Comparison of ENCODE assay signal across 9 cellular contexts in genomic region chrX:39896951-39897740, GRCh38.
DNase-seq lines count a peak whose midpoint lies in the region; FAIRE-seq and TF ChIP-seq lines count a peak whose summit lies in the region.
"Had no signal": no experiment of that assay in that cellular context is flagged by ENCODE, and none has a peak within 500 bp of the region (broad histone marks: within the 10 kb centered on the region; RNA-seq: fewer than 3 reads in every experiment).

No MANE protein-coding gene starts in this region.

- peaks cover 37% of the 10 kb centered on the region for H3K4me1 ChIP-seq in astrocyte (ENCODE audit: insufficient read depth, low read length)
- H3K4me1 ChIP-seq in thyroid gland = peaks cover 19 to 56% of the 10 kb centered on the region in 2 donors
- peaks cover under 1% of the 10 kb centered on the region for H3K4me1 ChIP-seq in CD4-positive, alpha-beta memory T cell (ENCODE audit: insufficient read depth, low read length)

- no peaks in the 10 kb centered on the region for H3K9me3 ChIP-seq in astrocyte (ENCODE audit: insufficient read depth, low read depth, low read length)
- H3K9me3 ChIP-seq in thyroid gland = no peaks in the 10 kb centered on the region
- H3K9me3 ChIP-seq in CD4-positive, alpha-beta memory T cell (ENCODE audit: control insufficient read depth in 1 of 2, low read length in 2 of 2) = no peaks in the 10 kb centered on the region

- 37 to 50% methylated on average over 7 to 14 of the region's 20 CpGs for WGBS in thyroid gland, 2 donors

- H3K36me3 ChIP-seq in astrocyte (ENCODE audit: insufficient read depth, low read length) = no peaks in the 10 kb centered on the region
- H3K36me3 ChIP-seq in thyroid gland = no peaks in the 10 kb centered on the region
- no peaks in the 10 kb centered on the region for H3K36me3 ChIP-seq in CD4-positive, alpha-beta memory T cell (ENCODE audit: insufficient read depth, low read length)

- H3K4me1 Mint-ChIP-seq in astrocyte (ENCODE audit: low read depth, unreplicated experiment) = peaks cover 20% of the 10 kb centered on the region
- peaks cover 0 to under 1% (median 0%) of the 10 kb centered on the region in 4 donors for H3K4me1 Mint-ChIP-seq in CD4-positive, alpha-beta memory T cell

- TF ChIP-seq POLR2A in thyroid gland (IDR thresholded peaks at IDR 0.05) = no peak

- DNase-seq in NCI-H748 (lab: John Stamatoyannopoulos, UW; ENCODE audit: unreplicated experiment) (peak; percentile 59), NCI-H748 treated with DMSO at 0.1 percent for 48 hours (lab: John Stamatoyannopoulos, UW) (no peak), astrocyte (ENCODE audit: low read depth) (peak; percentile 73), iPS-NIHi11 (ENCODE audit: low spot score) (peak; percentile 57), thyroid gland (peak; percentile 85), RKO (ENCODE audit: low spot score) (no peak)
- no peak for DNase-seq in activated naive CD4-positive, alpha-beta T cell treated with anti-CD3 and anti-CD28 coated beads, Interleukin-2, amount 50 U/mL, for 16 hours
- no peak for DNase-seq in CD4-positive, alpha-beta memory T cell
- DNase-seq: activated T-cell treated with anti-CD3 and anti-CD28 coated beads, Interleukin-2, amount 50 U/mL, for 48 hours had no signal

- no peaks in the 10 kb centered on the region for H3K9me3 Mint-ChIP-seq in astrocyte (ENCODE audit: unreplicated experiment)
- peaks cover 0 to 2% (median 0%) of the 10 kb centered on the region in 8 donors for H3K9me3 Mint-ChIP-seq in CD4-positive, alpha-beta memory T cell

- CTCF ChIA-PET in CD4-positive, alpha-beta memory T cell (lab: Charles Lee; ENCODE audit: partially characterized antibody) = no interaction called here

- H2AFZ ChIP-seq in astrocyte (ENCODE audit: low read depth, low read length) = peak overlapping the region; percentile 47

- H3K27me3 ChIP-seq in astrocyte (ENCODE audit: insufficient read depth, low read length) (no peaks in the 10 kb centered on the region), thyroid gland (no peaks in the 10 kb centered on the region)
- H3K27me3 ChIP-seq in CD4-positive, alpha-beta memory T cell (ENCODE audit: insufficient read depth, low read length) = no peaks in the 10 kb centered on the region

- TF ChIP-seq CTCF in astrocyte (IDR thresholded peaks at IDR 0.05; ENCODE audit: insufficient read depth, low read depth, low read length) (no peak), thyroid gland (IDR thresholded peaks at IDR 0.05) (peak in 1 of 6 experiments; percentile 16)

- H3K79me2 ChIP-seq in astrocyte (ENCODE audit: insufficient read depth, low read length) = no peaks in the 10 kb centered on the region

- H3K9ac ChIP-seq in astrocyte (ENCODE audit: low read length) = peak overlapping the region; percentile 18

- no peak overlapping the region for H3K4me3 ChIP-seq in astrocyte (ENCODE audit: insufficient read depth, low read depth, low read length)
- H3K4me3 ChIP-seq in thyroid gland (replicated peaks in 1 of 3) = no peak overlapping the region
- no peak overlapping the region for H3K4me3 ChIP-seq in CD4-positive, alpha-beta memory T cell (ENCODE audit: low read length in 2 of 2)

- H4K20me1 ChIP-seq in astrocyte (ENCODE audit: insufficient read depth, low read length) = no peaks in the 10 kb centered on the region

- H3K27ac Mint-ChIP-seq in astrocyte (ENCODE audit: unreplicated experiment) = peak overlapping the region; percentile 77
- no peak overlapping the region for H3K27ac Mint-ChIP-seq in CD4-positive, alpha-beta memory T cell

- H3K4me3 Mint-ChIP-seq in astrocyte (ENCODE audit: unreplicated experiment) = no peak overlapping the region
- no peak overlapping the region for H3K4me3 Mint-ChIP-seq in CD4-positive, alpha-beta memory T cell

- H3K36me3 Mint-ChIP-seq in astrocyte (ENCODE audit: low read depth, unreplicated experiment) = no peaks in the 10 kb centered on the region
- no peaks in the 10 kb centered on the region for H3K36me3 Mint-ChIP-seq in CD4-positive, alpha-beta memory T cell

- POLR2A ChIA-PET in CD4-positive, alpha-beta memory T cell (lab: Charles Lee; ENCODE audit: partially characterized antibody) = interaction anchor here (0.6 kb wide), 1 partner anchor 27 kb away, joined by 3 read pairs; no protein-coding TSS in a partner anchor

- intact Hi-C loops in thyroid gland (cut with DNase I) = no loop called here
- intact Hi-C loops in CD4-positive, alpha-beta memory T cell (cut with micrococcal nuclease) = no loop called here

- peak; percentile 86 for FAIRE-seq in astrocyte (lab: Jason Lieb, UNC)

- peak overlapping the region; percentile 66 for H3K4me2 ChIP-seq in astrocyte (ENCODE audit: low read length)

- H3K27ac ChIP-seq in astrocyte (ENCODE audit: low read depth, low read length) (no peak overlapping the region), thyroid gland (peak overlapping the region; percentile 81 to 87 (median 83))
- no peak overlapping the region for H3K27ac ChIP-seq in CD4-positive, alpha-beta memory T cell (ENCODE audit: low read depth, low read length)

- H3K27me3 Mint-ChIP-seq in astrocyte (ENCODE audit: low read depth, unreplicated experiment) = peaks cover 4% of the 10 kb centered on the region
- H3K27me3 Mint-ChIP-seq in CD4-positive, alpha-beta memory T cell = no peaks in the 10 kb centered on the region

Comparison
In these comparisons a context has a peak if more than half of its experiments do, and no peak if none do; other contexts are left out.
1. DNase-seq: peak in NCI-H748 (single experiment), astrocyte (single experiment), iPS-NIHi11 (single experiment) and thyroid gland (2 of 2); none in NCI-H748 treated with DMSO at 0.1 percent for 48 hours (single experiment), activated naive CD4-positive, alpha-beta T cell treated with anti-CD3 and anti-CD28 coated beads, Interleukin-2, amount 50 U/mL, for 16 hours (single experiment), RKO (single experiment) and CD4-positive, alpha-beta memory T cell (0 of 5).
2. H3K27ac ChIP-seq: peak in thyroid gland (3 of 3); none in astrocyte (single experiment) and CD4-positive, alpha-beta memory T cell (single experiment).